Comparison of ENCODE assay signal across 18 cellular contexts in the genomic region with DNA sequence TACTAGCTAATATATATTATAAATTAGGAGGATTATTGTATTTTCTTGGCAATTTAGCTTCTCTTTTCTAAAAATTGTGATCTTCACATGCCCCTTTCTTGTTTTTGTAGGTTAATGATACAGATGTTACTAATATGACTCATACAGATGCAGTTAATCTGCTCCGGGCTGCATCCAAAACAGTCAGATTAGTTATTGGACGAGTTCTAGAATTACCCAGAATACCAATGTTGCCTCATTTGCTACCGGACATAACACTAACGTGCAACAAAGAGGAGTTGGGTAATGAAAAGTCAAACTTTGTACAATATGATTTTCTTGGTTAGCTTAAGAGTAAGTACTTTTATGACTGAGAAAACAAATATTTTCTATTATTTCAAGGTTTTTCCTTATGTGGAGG.
DNase-seq lines count a peak whose midpoint lies in the region; TF ChIP-seq lines count a peak whose summit lies in the region.
"Had no signal": no experiment of that assay in that cellular context is flagged by ENCODE, and none has a peak within 500 bp of the region (broad histone marks: within the 10 kb centered on the region; RNA-seq: fewer than 3 reads in every experiment).

No MANE protein-coding gene starts in this region.

- DNase-seq in adipocyte (ENCODE audit: low read depth) (peak; percentile 6), fibroblast of the conjunctiva (ENCODE audit: low read depth) (peak; percentile 32), non-pigmented ciliary epithelial cell (ENCODE audit: low read depth) (peak; percentile 1), chondrocyte (ENCODE audit: low spot score) (no peak), DMS53 (lab: John Stamatoyannopoulos, UW) (no peak), NCI-H187 (lab: John Stamatoyannopoulos, UW) (no peak), pons (ENCODE audit: low spot score) (no peak)
- DNase-seq: ACHN; AML-193; CD4-positive, alpha-beta memory T cell; DMS153; DMS79 treated with DMSO at 0.1 percent for 48 hours; GF-D8; HFFc6; KBM-7 had no signal

- no peak overlapping the region for H3K4me3 ChIP-seq in adipocyte (ENCODE audit: low read length)
- H3K4me3 ChIP-seq: HAP-1 had no signal

- no peaks in the 10 kb centered on the region for H3K4me1 Mint-ChIP-seq in chondrocyte (ENCODE audit: low read depth)
- H3K4me1 Mint-ChIP-seq: CD14-positive monocyte; CD4-positive, alpha-beta memory T cell; IgD-negative memory B cell had no signal

- H3K36me3 ChIP-seq in adipocyte (ENCODE audit: control insufficient read depth, insufficient read depth, low read length, severe bottlenecking): peaks cover 77% of the 10 kb centered on the region

- no peak overlapping the region for H3K27ac Mint-ChIP-seq in chondrocyte (ENCODE audit: unreplicated experiment)
- H3K27ac Mint-ChIP-seq: CD14-positive monocyte; CD4-positive, alpha-beta memory T cell; HFFc6; IgD-negative memory B cell had no signal

- TF ChIP-seq CTCF in chondrocyte (IDR thresholded peaks at IDR 0.05): no peak

- H3K9me3 ChIP-seq in adipocyte (ENCODE audit: control insufficient read depth, low read length): no peaks in the 10 kb centered on the region
- H3K9me3 ChIP-seq: HAP-1 had no signal

- H3K36me3 Mint-ChIP-seq in chondrocyte (ENCODE audit: low read depth): peaks cover 26% of the 10 kb centered on the region
- H3K36me3 Mint-ChIP-seq: CD14-positive monocyte, IgD-negative memory B cell had no signal

- H3K27me3 Mint-ChIP-seq in chondrocyte (ENCODE audit: low read depth): no peaks in the 10 kb centered on the region

- H3K4me3 Mint-ChIP-seq in chondrocyte (ENCODE audit: unreplicated experiment): no peak overlapping the region
- H3K4me3 Mint-ChIP-seq: CD14-positive monocyte; CD4-positive, alpha-beta memory T cell; HFFc6; IgD-negative memory B cell had no signal

- H3K27me3 ChIP-seq in adipocyte (replicated peaks; ENCODE audit: control insufficient read depth, insufficient read depth, low read length): no peaks in the 10 kb centered on the region

- H3K9me3 Mint-ChIP-seq in chondrocyte (ENCODE audit: low read depth): no peaks in the 10 kb centered on the region
- H3K9me3 Mint-ChIP-seq: CD4-positive, alpha-beta memory T cell; HFFc6; IgD-negative memory B cell had no signal

- H3K4me1 ChIP-seq in adipocyte (ENCODE audit: control insufficient read depth, insufficient read depth, low read length): no peaks in the 10 kb centered on the region

- H3K9ac ChIP-seq in adipocyte (ENCODE audit: low read length): no peak overlapping the region

Comparison
In these comparisons a context has a peak if more than half of its experiments do, and no peak if none do; other contexts are left out.
1. DNase-seq: peak in adipocyte (single experiment), fibroblast of the conjunctiva (single experiment) and non-pigmented ciliary epithelial cell (single experiment); none in chondrocyte (single experiment), DMS53 (single experiment), NCI-H187 (0 of 2) and pons (single experiment).